Comparison of ENCODE assay signal across 12 cellular contexts in genomic region chr9:2662496-2662895, GRCh38. TPM values are rescaled to one million over a fixed set of nuclear protein-coding genes. Genes with fewer than 3 reads are reported as not detected.
DNase-seq lines count a peak whose midpoint lies in the region; ATAC-seq and TF ChIP-seq lines count a peak whose summit lies in the region.
"Had no signal": no experiment of that assay in that cellular context is flagged by ENCODE, and none has a peak within 500 bp of the region (broad histone marks: within the 10 kb centered on the region; RNA-seq: fewer than 3 reads in every experiment).

No MANE protein-coding gene starts in this region.

- H3K4me3 Mint-ChIP-seq in endodermal cell = no peak overlapping the region
- H3K4me3 Mint-ChIP-seq: dendritic cell treated with granulocyte-macrophage colony-stimulating factor and Interleukin-4, amounts not matched to agents 40 ng/mL and 50 ng/mL, for 4 days had no signal

- no peak overlapping the region for H3K27ac ChIP-seq in endodermal cell (ENCODE audit: low read depth, low read length)
- no peak overlapping the region for H3K27ac ChIP-seq in right lobe of liver

- TF ChIP-seq POLR2A in right lobe of liver (IDR thresholded peaks at IDR 0.05) = no peak

- H3K27me3 ChIP-seq in endodermal cell (ENCODE audit: control insufficient read depth, insufficient read depth, low read length, poor library complexity, severe bottlenecking) (no peaks in the 10 kb centered on the region), right lobe of liver (no peaks in the 10 kb centered on the region)

- TF ChIP-seq CTCF in endodermal cell (conservative IDR thresholded peaks at IDR 0.05) (peak; percentile 76), right lobe of liver (IDR thresholded peaks at IDR 0.05) (peak in 3 of 4 donors; percentile 12 to 38 (median 15))

- peak; percentile 38 to 74 (median 56) for ATAC-seq in right lobe of liver
- ATAC-seq: activated CD4-positive, CD25-positive, alpha-beta regulatory T cell treated with anti-CD3 and anti-CD28 coated beads, Interleukin-2, amount 50 U/mL, for 24 hours had no signal

- no peak overlapping the region for H3K9ac ChIP-seq in endodermal cell (ENCODE audit: extremely low read depth, low read length, poor library complexity, severe bottlenecking)

- H3K4me3 ChIP-seq in endodermal cell (ENCODE audit: low read length) (no peak overlapping the region), right lobe of liver (no peak overlapping the region)
- H3K4me3 ChIP-seq: prostate gland had no signal

- DNase-seq in AG08395 (ENCODE audit: low spot score) = peak; percentile 19
- peak; percentile 24 for DNase-seq in HT-29 (ENCODE audit: low spot score)
- DNase-seq in endodermal cell = peak; percentile 84
- DNase-seq in right lobe of liver = peak in 1 of 3 donors; percentile 28
- no peak for DNase-seq in activated effector memory CD4-positive, alpha-beta T cell treated with Interleukin-2 at 50 U/mL for 16 hours
- DNase-seq in stimulated activated CD4-positive, alpha-beta T cell treated with anti-CD3 and anti-CD28 coated beads, Interleukin-4, amount 100 ng/mL, for 4 hours = no peak
- no peak for DNase-seq in NOMO-1 treated with DMSO at 0.1 percent for 48 hours (lab: John Stamatoyannopoulos, UW; ENCODE audit: unreplicated experiment)
- DNase-seq in RPMI8226 = no peak
- DNase-seq: NCI-H1105 had no signal

- WGBS in endodermal cell (ENCODE audit: insufficient coverage in 1 of 2, insufficient read length in 1 of 2), 2 experiments = 77 to 92% methylated on average over 2 to 7 of the region's 7 CpGs
- WGBS in right lobe of liver (ENCODE audit: insufficient coverage, low coverage, low lambda C conversion rate, missing lambda C conversion rate) = 57% methylated on average over 2 of the region's 7 CpGs

- H3K9me3 Mint-ChIP-seq in endodermal cell = peaks cover 21% of the 10 kb centered on the region

- no peak overlapping the region for H3K27ac Mint-ChIP-seq in endodermal cell
- H3K27ac Mint-ChIP-seq: dendritic cell treated with granulocyte-macrophage colony-stimulating factor and Interleukin-4, amounts not matched to agents 40 ng/mL and 50 ng/mL, for 4 days had no signal

- no peaks in the 10 kb centered on the region for H3K27me3 Mint-ChIP-seq in endodermal cell (ENCODE audit: insufficient read depth)
- H3K27me3 Mint-ChIP-seq: dendritic cell treated with granulocyte-macrophage colony-stimulating factor and Interleukin-4, amounts not matched to agents 40 ng/mL and 50 ng/mL, for 4 days had no signal

- no peaks in the 10 kb centered on the region for H3K4me1 ChIP-seq in endodermal cell (ENCODE audit: control insufficient read depth, insufficient read depth, low read length)
- H3K4me1 ChIP-seq in right lobe of liver = no peaks in the 10 kb centered on the region
- H3K4me1 ChIP-seq: prostate gland had no signal

- H3K4me1 Mint-ChIP-seq in endodermal cell = peaks cover 29% of the 10 kb centered on the region

- peaks cover 20% of the 10 kb centered on the region for H3K36me3 Mint-ChIP-seq in endodermal cell (ENCODE audit: low read depth)

- H3K36me3 ChIP-seq in endodermal cell (ENCODE audit: control insufficient read depth, insufficient read depth, low read length) (peaks cover 6% of the 10 kb centered on the region), right lobe of liver (no peaks in the 10 kb centered on the region)
- H3K36me3 ChIP-seq: prostate gland had no signal

- H3K9me3 ChIP-seq in endodermal cell (ENCODE audit: control insufficient read depth, low read length) = peaks cover 18% of the 10 kb centered on the region
- H3K9me3 ChIP-seq in right lobe of liver = no peaks in the 10 kb centered on the region
- H3K9me3 ChIP-seq: prostate gland had no signal

- intact Hi-C loops in right lobe of liver (cut with DNase I) = no loop called here

RNA-seq across cellular contexts. Expression of gene VLDLR, which starts 40.9 kb away (rescaled TPM):
- total RNA-seq in HT-29 (2014; rRNA removed; shearing (Covaris generic)) = 1.7 and 2.0 TPM in 2 replicates
- total RNA-seq in endodermal cell (10 to 100 TPM; 29.5 to 38.7 TPM), right lobe of liver (10 to 100 TPM in 1 of 6 experiments, 1 to 10 TPM in 4, under 1 TPM in 1; 0.72 to 12.9 (median 3.5) TPM)
- polyA plus RNA-seq in endodermal cell (2013, experiment 1 of 2) = 22.2 TPM
- polyA plus RNA-seq in endodermal cell (2013, experiment 2 of 2) = 19.4 TPM

RNA-seq across cellular contexts. Expression of gene KCNV2, which starts 54.8 kb away (rescaled TPM):
- total RNA-seq in HT-29 (2014; rRNA removed; shearing (Covaris generic)) = not detected in 2 replicates
- 1 to 10 TPM; 1.2 to 2.0 TPM for total RNA-seq in endodermal cell
- polyA plus RNA-seq in endodermal cell (2013, experiment 1 of 2) = 0.18 TPM
- 0.29 TPM for polyA plus RNA-seq in endodermal cell (2013, experiment 2 of 2)
- not detected for total RNA-seq in right lobe of liver

Comparison
In these comparisons a context has a peak if more than half of its experiments do, and no peak if none do; other contexts are left out.
1. DNase-seq: peak in AG08395 (single experiment), HT-29 (single experiment) and endodermal cell (single experiment); none in activated effector memory CD4-positive, alpha-beta T cell treated with Interleukin-2 at 50 U/mL for 16 hours (single experiment), stimulated activated CD4-positive, alpha-beta T cell treated with anti-CD3 and anti-CD28 coated beads, Interleukin-4, amount 100 ng/mL, for 4 hours (0 of 2), NOMO-1 treated with DMSO at 0.1 percent for 48 hours (single experiment) and RPMI8226 (single experiment).